ENCODE assay signal across 29 cellular contexts in genomic region chr22:22182218-22182989, GRCh38.
"Had no signal": no experiment of that assay in that cellular context is flagged by ENCODE, and none has a peak within 500 bp of the region (broad histone marks: within the 10 kb centered on the region; RNA-seq: fewer than 3 reads in every experiment).

No MANE protein-coding gene starts in this region.

- H3K9me3 ChIP-seq: left lung, lower lobe of right lung, mucosa of descending colon, neutrophil, pancreas, psoas muscle, testis, transverse colon had no signal

- H3K27me3 ChIP-seq: testis had no signal

- ATAC-seq: activated T-cell treated with anti-CD3 and anti-CD28 coated beads, Interleukin-2, amount 50 U/mL, for 4 hours; activated T-helper 17 cell treated with anti-CD3 and anti-CD28 coated beads, Interleukin-2, amount 50 U/mL, for 72 hours; effector memory CD8-positive, alpha-beta T cell; left lung; lower lobe of right lung; psoas muscle; stimulated activated naive CD8-positive, alpha-beta T cell treated with anti-CD3 and anti-CD28 coated beads, Interleukin-15, Interleukin-2, amounts not matched to agents 100 U/mL and 50 U/mL, for 24 hours; WTC11 had no signal

- H3K4me1 ChIP-seq: left lung, lower lobe of right lung, pancreas, psoas muscle, testis, transverse colon had no signal

- H3K4me2 ChIP-seq: smooth muscle cell had no signal

- FAIRE-seq: pancreas had no signal

- H3K36me3 ChIP-seq: left lung, lower lobe of right lung, neutrophil, pancreas, transverse colon had no signal

- H3K27ac ChIP-seq: left lung, lower lobe of right lung, neutrophil, pancreas, psoas muscle, testis, transverse colon had no signal

- DNase-seq: activated CD4-positive, alpha-beta memory T cell treated with anti-CD3 and anti-CD28 coated beads, Interleukin-2, amount 10 ng/mL, durations not matched to agents 7 days and 5 days; activated CD4-positive, alpha-beta T cell treated with anti-CD3 and anti-CD28 coated beads for 1 hour; activated CD4-positive, alpha-beta T cell treated with anti-CD3 and anti-CD28 coated beads, Interleukin-2, amount 10 ng/mL, durations not matched to agents 7 days and 5 days; activated gamma-delta T cell treated with Interleukin-2 at 50 U/mL for 16 hours; activated naive CD4-positive, alpha-beta T cell treated with anti-CD3 and anti-CD28 coated beads, Interleukin-2, amount 50 U/mL, for 16 hours; activated T-cell treated with anti-CD3 and anti-CD28 coated beads, Interleukin-2, amount 50 U/mL, for 4 hours; amniotic stem cell; caudate nucleus; cortex of kidney; effector memory CD8-positive, alpha-beta T cell; erythroblast; foreskin fibroblast; head of caudate nucleus; hypothalamus; left lung; lower lobe of right lung; mucosa of descending colon; nephron progenitor cell; pancreas; stimulated activated CD4-positive, alpha-beta T cell treated with anti-CD3 and anti-CD28 coated beads, Interleukin-1b, Interleukin-23, amount 100 ng/mL, for 48 hours; stimulated activated naive CD8-positive, alpha-beta T cell treated with anti-CD3 and anti-CD28 coated beads, Interleukin-15, Interleukin-2, amounts not matched to agents 100 U/mL and 50 U/mL, for 24 hours; T-helper 2 cell; testis; transverse colon had no signal

- H3K4me3 ChIP-seq: left lung, lower lobe of right lung, mucosa of descending colon, pancreas, psoas muscle, smooth muscle cell, testis, transverse colon had no signal
